ENCODE assay signal across 1 cellular context in genomic region chr17:44503080-44503842, GRCh38.
TF ChIP-seq lines count a peak whose summit lies in the region.

Gene GPATCH8, minus strand, starts transcription at chr17:44503406. Its CDS starts 36 bp downstream, at chr17:44503370.

TF ChIP-seq in K562, 482 proteins besides CTCF, POLR2A, EP300 and RAD21 (continued from another document and continues in another):
- no peak for TF ChIP-seq REST (CRISPR knock-in tag; IDR thresholded peaks at IDR 0.05; ENCODE audit: low read depth)
- no peak for TF ChIP-seq SNRNP70 (optimal IDR thresholded peaks at IDR 0.05; ENCODE audit: low read depth, low read length)
- TF ChIP-seq, protein P1, sequence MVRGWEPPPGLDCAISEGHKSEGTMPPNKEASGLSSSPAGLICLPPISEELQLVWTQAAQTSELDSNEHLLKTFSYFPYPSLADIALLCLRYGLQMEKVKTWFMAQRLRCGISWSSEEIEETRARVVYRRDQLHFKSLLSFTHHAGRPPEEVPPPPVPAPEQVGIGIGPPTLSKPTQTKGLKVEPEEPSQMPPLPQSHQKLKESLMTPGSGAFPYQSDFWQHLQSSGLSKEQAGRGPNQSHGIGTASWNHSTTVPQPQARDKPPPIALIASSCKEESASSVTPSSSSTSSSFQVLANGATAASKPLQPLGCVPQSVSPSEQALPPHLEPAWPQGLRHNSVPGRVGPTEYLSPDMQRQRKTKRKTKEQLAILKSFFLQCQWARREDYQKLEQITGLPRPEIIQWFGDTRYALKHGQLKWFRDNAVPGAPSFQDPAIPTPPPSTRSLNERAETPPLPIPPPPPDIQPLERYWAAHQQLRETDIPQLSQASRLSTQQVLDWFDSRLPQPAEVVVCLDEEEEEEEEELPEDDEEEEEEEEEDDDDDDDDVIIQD (CRISPR knock-in tag; IDR thresholded peaks at IDR 0.05) = no peak
- no peak for TF ChIP-seq HMBOX1 (IDR thresholded peaks at IDR 0.05)
- no peak; a peak in 1 of 4 replicates for TF ChIP-seq TBL1XR1 (IDR thresholded peaks at IDR 0.05; ENCODE audit: low read length in 2 of 2)
- no peak for TF ChIP-seq ATF3 (IDR thresholded peaks at IDR 0.05)
- no peak; the same call in 1 of the 2 replicates for TF ChIP-seq ATF3 (CRISPR knock-in tag; conservative IDR thresholded peaks at IDR 0.05)
- no peak for TF ChIP-seq ZNF609 (CRISPR knock-in tag; IDR thresholded peaks at IDR 0.05; ENCODE audit: borderline replicate concordance)
- peak; percentile 74; the same call in 1 of the 2 replicates for TF ChIP-seq NR2F6 (CRISPR knock-in tag; IDR thresholded peaks at IDR 0.05)
- no peak for TF ChIP-seq HNRNPH1 (optimal IDR thresholded peaks at IDR 0.05; ENCODE audit: low read depth, low read length)
- TF ChIP-seq ZNF655 (CRISPR knock-in tag; IDR thresholded peaks at IDR 0.05) = no peak
- peak; percentile 93 to 96 for TF ChIP-seq MAZ (CRISPR knock-in tag; conservative IDR thresholded peaks at IDR 0.05 in 1 of 2, IDR thresholded peaks at IDR 0.05 in 1 of 2)
- TF ChIP-seq BHLHE40 (IDR thresholded peaks at IDR 0.05; ENCODE audit: low read length) = no peak
- no peak for TF ChIP-seq ZNF740 (CRISPR knock-in tag; IDR thresholded peaks at IDR 0.05)
- peak in 1 of 2 experiments; percentile 49; a peak in 1 of 4 replicates for TF ChIP-seq ZNF740 (tag; IDR thresholded peaks at IDR 0.05)
- TF ChIP-seq, protein P2, sequence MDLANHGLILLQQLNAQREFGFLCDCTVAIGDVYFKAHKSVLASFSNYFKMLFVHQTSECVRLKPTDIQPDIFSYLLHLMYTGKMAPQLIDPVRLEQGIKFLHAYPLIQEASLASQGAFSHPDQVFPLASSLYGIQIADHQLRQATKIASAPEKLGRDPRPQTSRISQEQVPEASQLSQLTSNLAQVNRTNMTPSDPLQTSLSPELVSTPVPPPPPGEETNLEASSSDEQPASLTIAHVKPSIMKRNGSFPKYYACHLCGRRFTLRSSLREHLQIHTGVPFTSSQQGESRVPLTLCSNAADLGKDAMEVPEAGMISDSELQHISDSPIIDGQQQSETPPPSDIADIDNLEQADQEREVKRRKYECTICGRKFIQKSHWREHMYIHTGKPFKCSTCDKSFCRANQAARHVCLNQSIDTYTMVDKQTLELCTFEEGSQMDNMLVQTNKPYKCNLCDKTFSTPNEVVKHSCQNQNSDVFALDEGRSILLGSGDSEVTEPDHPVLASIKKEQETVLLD (IDR thresholded peaks at IDR 0.05) = peak; percentile 91
- TF ChIP-seq, protein P3, sequence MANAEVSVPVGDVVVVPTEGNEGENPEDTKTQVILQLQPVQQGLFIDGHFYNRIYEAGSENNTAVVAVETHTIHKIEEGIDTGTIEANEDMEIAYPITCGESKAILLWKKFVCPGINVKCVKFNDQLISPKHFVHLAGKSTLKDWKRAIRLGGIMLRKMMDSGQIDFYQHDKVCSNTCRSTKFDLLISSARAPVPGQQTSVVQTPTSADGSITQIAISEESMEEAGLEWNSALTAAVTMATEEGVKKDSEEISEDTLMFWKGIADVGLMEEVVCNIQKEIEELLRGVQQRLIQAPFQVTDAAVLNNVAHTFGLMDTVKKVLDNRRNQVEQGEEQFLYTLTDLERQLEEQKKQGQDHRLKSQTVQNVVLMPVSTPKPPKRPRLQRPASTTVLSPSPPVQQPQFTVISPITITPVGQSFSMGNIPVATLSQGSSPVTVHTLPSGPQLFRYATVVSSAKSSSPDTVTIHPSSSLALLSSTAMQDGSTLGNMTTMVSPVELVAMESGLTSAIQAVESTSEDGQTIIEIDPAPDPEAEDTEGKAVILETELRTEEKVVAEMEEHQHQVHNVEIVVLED (CRISPR knock-in tag; IDR thresholded peaks at IDR 0.05) = peak; percentile 51
- TF ChIP-seq MNT (conservative IDR thresholded peaks at IDR 0.05) = peak; percentile 36 to 77; a peak in 3 of 4 replicates
- no peak for TF ChIP-seq ZNF133 (CRISPR knock-in tag; IDR thresholded peaks at IDR 0.05)
- TF ChIP-seq YBX1 (IDR thresholded peaks at IDR 0.05) = no peak
- no peak for TF ChIP-seq FOXK1 (CRISPR knock-in tag; IDR thresholded peaks at IDR 0.05; ENCODE audit: borderline replicate concordance)
- no peak for TF ChIP-seq ZNF165 (CRISPR knock-in tag; IDR thresholded peaks at IDR 0.05; ENCODE audit: borderline replicate concordance)
- TF ChIP-seq FIP1L1 (IDR thresholded peaks at IDR 0.05; ENCODE audit: low read depth, low read length, poor library complexity, severe bottlenecking) = no peak
- peak; percentile 72 for TF ChIP-seq E2F8 (IDR thresholded peaks at IDR 0.05; ENCODE audit: low read depth, partially characterized antibody)
- no peak for TF ChIP-seq ZNF184 (CRISPR knock-in tag; IDR thresholded peaks at IDR 0.05)
- peak; percentile 64; the same call in 1 of the 2 replicates for TF ChIP-seq CBX1 (IDR thresholded peaks at IDR 0.05; ENCODE audit: low read depth)
- no peak for TF ChIP-seq KLF1 (tag; IDR thresholded peaks at IDR 0.05)
- TF ChIP-seq ZFPM2 (CRISPR knock-in tag; IDR thresholded peaks at IDR 0.05) = no peak
- TF ChIP-seq CC2D1A (IDR thresholded peaks at IDR 0.05) = 0 out of 2 replicates have a peak, but pooled peaks have one; percentile 10
- TF ChIP-seq RB1 (IDR thresholded peaks at IDR 0.05; ENCODE audit: low read depth) = peak; percentile 79; the same call in 1 of the 2 replicates
- peak; percentile 31; the same call in 1 of the 2 replicates for TF ChIP-seq ZFP30 (CRISPR knock-in tag; IDR thresholded peaks at IDR 0.05; ENCODE audit: borderline replicate concordance)
- TF ChIP-seq TAF1 (IDR thresholded peaks at IDR 0.05; ENCODE audit: control insufficient read depth, extremely low read depth, insufficient read depth, low read length, severe bottlenecking) = peak; percentile 80
- peak; percentile 99 for TF ChIP-seq NRF1 (conservative IDR thresholded peaks at IDR 0.05 in 1 of 2, IDR thresholded peaks at IDR 0.05 in 1 of 2)
